23 cellular contexts compared by ENCODE assay signal in the genomic region with DNA sequence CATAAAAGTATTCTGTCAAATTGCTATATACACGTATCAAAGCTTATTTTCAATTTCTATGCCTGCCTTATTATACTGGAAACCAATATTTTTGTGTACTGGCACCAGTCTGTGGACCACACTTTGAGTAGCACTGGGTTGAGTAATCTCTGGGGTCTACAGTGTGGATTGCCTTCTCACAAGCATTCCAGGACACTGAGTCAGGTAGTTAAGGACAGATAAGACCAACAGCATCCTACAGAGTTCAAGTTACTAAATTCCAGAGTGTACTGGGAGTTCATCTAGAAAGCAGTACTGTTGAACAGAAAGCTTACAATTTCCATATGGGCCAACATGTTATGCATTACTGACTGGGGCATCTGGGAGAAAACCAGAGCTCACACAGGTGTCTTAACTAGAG.
DNase-seq lines count a peak whose midpoint lies in the region; FAIRE-seq and TF ChIP-seq lines count a peak whose summit lies in the region.
"Had no signal": no experiment of that assay in that cellular context is flagged by ENCODE, and none has a peak within 500 bp of the region (broad histone marks: within the 10 kb centered on the region; RNA-seq: fewer than 3 reads in every experiment).

No MANE protein-coding gene starts in this region.

- TF ChIP-seq CTCF in fibroblast of pulmonary artery (IDR thresholded peaks at IDR 0.05; ENCODE audit: low read length, missing control alignments) = no peak

- DNase-seq in GM19239 (ENCODE audit: insufficient read length, low spot score) (no peak), RCC 7860 (ENCODE audit: low spot score) (peak; percentile 70), fibroblast of pulmonary artery (ENCODE audit: low read depth) (peak; percentile 1), non-pigmented ciliary epithelial cell (ENCODE audit: low read depth) (peak; percentile 42), caudate nucleus (lab: John Stamatoyannopoulos, UW) (no peak), Ammon's horn (ENCODE audit: low spot score) (no peak), NCI-H2029 treated with DMSO at 0.1 percent for 48 hours (lab: John Stamatoyannopoulos, UW) (no peak), NCI-H1092 treated with DMSO at 0.1 percent for 48 hours (lab: John Stamatoyannopoulos, UW) (no peak)
- DNase-seq: activated CD4-positive, CD25-positive, alpha-beta regulatory T cell treated with anti-CD3 and anti-CD28 coated beads, Interleukin-2, amount 50 U/mL, for 72 hours; activated CD8-positive, alpha-beta T cell treated with anti-CD3 and anti-CD28 coated beads for 36 hours; anterior cingulate cortex; DMS79 treated with DMSO at 0.1 percent for 48 hours; glutamatergic neuron; mammary epithelial cell; NCI-H2107; NCI-H446; NCI-H82; sigmoid colon; stimulated activated naive B cell treated with anti-CD40 and anti-IgM and Interleukin-4, amounts not matched to agents 10 μg/mL and 1 μg/mL and 100 μg/mL, for 72 hours; upper lobe of right lung had no signal

- H3K4me3 ChIP-seq in fibroblast of pulmonary artery (replicated peaks; ENCODE audit: low read depth, low read length) = no peak overlapping the region
- H3K4me3 ChIP-seq: neural progenitor cell, sigmoid colon, SK-N-MC, upper lobe of right lung had no signal

- H3K27ac ChIP-seq in caudate nucleus (ENCODE audit: low read depth, low read length) = no peak overlapping the region
- H3K27ac ChIP-seq: HL-60, neural progenitor cell, sigmoid colon, SK-N-MC, upper lobe of right lung had no signal

- FAIRE-seq in GM19239 (lab: Jason Lieb, UNC) (peak; percentile 35), RCC 7860 (lab: Jason Lieb, UNC) (peak; percentile 70)

Comparison
In these comparisons a context has a peak if more than half of its experiments do, and no peak if none do; other contexts are left out.
1. DNase-seq: peak in RCC 7860 (single experiment), fibroblast of pulmonary artery (single experiment) and non-pigmented ciliary epithelial cell (single experiment); none in GM19239 (single experiment), caudate nucleus (0 of 61), Ammon's horn (single experiment), NCI-H2029 treated with DMSO at 0.1 percent for 48 hours (single experiment) and NCI-H1092 treated with DMSO at 0.1 percent for 48 hours (single experiment).